1 cellular context compared by ENCODE assay signal in genomic region chr11:17206448-17206847, GRCh38.
TF ChIP-seq lines count a peak whose summit lies in the region.

No MANE protein-coding gene starts in this region.

TF ChIP-seq in GM23338, 12 proteins besides CTCF, POLR2A, EP300 and RAD21 (continued from another document):
- no peak for TF ChIP-seq REST (IDR thresholded peaks at IDR 0.05; ENCODE audit: unreplicated experiment)
